In genomic region chr21:14382486-14382834, GRCh38 we compare ENCODE assay signal across 8 cellular contexts. TPM values are rescaled to one million over a fixed set of nuclear protein-coding genes. Genes with fewer than 3 reads are reported as not detected.
DNase-seq lines count a peak whose midpoint lies in the region; TF ChIP-seq lines count a peak whose summit lies in the region.

No MANE protein-coding gene starts in this region.

- H3K4me1 ChIP-seq in HUES6 (ENCODE audit: control insufficient read depth, insufficient read depth, low read length) (peaks cover 14% of the 10 kb centered on the region), hepatocyte (ENCODE audit: insufficient read depth) (peaks cover 14% of the 10 kb centered on the region), skeletal muscle tissue (ENCODE audit: control insufficient read depth in 3 of 3, insufficient read depth in 3 of 3, low read length in 3 of 3) (peaks cover 5 to 13% (median 12%) of the 10 kb centered on the region in 3 donors)

- H3K9ac ChIP-seq in HUES6 (ENCODE audit: low read length) (peak overlapping the region; percentile 85), skeletal muscle tissue (ENCODE audit: low read depth in 1 of 3, low read length in 3 of 3) (peak overlapping the region; percentile 80 to 90 (median 86))

- intact Hi-C loops in posterior vena cava (cut with DNase I) = no loop called here

- peak overlapping the region; percentile 100 for H3K4me3 Mint-ChIP-seq in activated T-cell treated with anti-CD3 and anti-CD28 coated beads, Interleukin-2, amount 50 U/mL, for 24 hours

- peak overlapping the region; percentile 86 for H3K4me2 ChIP-seq in hepatocyte

- H3K9me3 ChIP-seq in HUES6 (ENCODE audit: control insufficient read depth, insufficient read depth, low read depth, low read length) (no peaks in the 10 kb centered on the region), hepatocyte (ENCODE audit: low read depth) (no peaks in the 10 kb centered on the region), skeletal muscle tissue (ENCODE audit: control insufficient read depth in 3 of 3, low read length in 3 of 3) (no peaks in the 10 kb centered on the region)

- H3K27me3 ChIP-seq in HUES6 (ENCODE audit: control insufficient read depth, insufficient read depth, low read length) = no peaks in the 10 kb centered on the region
- no peaks in the 10 kb centered on the region for H3K27me3 ChIP-seq in hepatocyte
- H3K27me3 ChIP-seq in skeletal muscle tissue (ENCODE audit: control insufficient read depth in 3 of 3, insufficient read depth in 3 of 3, low read length in 3 of 3) = no peaks in the 10 kb centered on the region

- no peaks in the 10 kb centered on the region for H3K9me2 ChIP-seq in hepatocyte (replicated peaks; ENCODE audit: insufficient read depth)

- peaks cover 36% of the 10 kb centered on the region for H3K79me2 ChIP-seq in hepatocyte

- peaks cover 38% of the 10 kb centered on the region for H3K4me1 Mint-ChIP-seq in activated T-cell treated with anti-CD3 and anti-CD28 coated beads, Interleukin-2, amount 50 U/mL, for 24 hours (ENCODE audit: low read depth)

- peak overlapping the region; percentile 95 for H3K4me3 ChIP-seq in HUES6 (ENCODE audit: low read depth, low read length)
- H3K4me3 ChIP-seq in hepatocyte = peak overlapping the region; percentile 56
- H3K4me3 ChIP-seq in skeletal muscle tissue (ENCODE audit: low read length in 3 of 3) = peak overlapping the region; percentile 92 to 96 (median 93)

- 0% methylated on average over 9 of the region's 9 CpGs for WGBS in hepatocyte (ENCODE audit: low lambda C conversion rate, missing lambda C conversion rate)

- in situ Hi-C loops in GM13976 (cut with MboI; ENCODE audit: low sequenced_read_pairs, unreplicated experiment) = no loop called here

- DNase-seq in GM19238 (ENCODE audit: insufficient read length, low spot score) = peak; percentile 3
- DNase-seq in activated T-cell treated with anti-CD3 and anti-CD28 coated beads, Interleukin-2, amount 50 U/mL, for 24 hours = no peak
- DNase-seq in hepatocyte (ENCODE audit: low spot score) = peak; percentile 55
- DNase-seq in GOT3 (lab: John Stamatoyannopoulos, UW) = no peak
- DNase-seq in GM13976 (ENCODE audit: low spot score) = no peak
- DNase-seq in posterior vena cava (ENCODE audit: low spot score) = no peak

- H3K27me3 Mint-ChIP-seq in activated T-cell treated with anti-CD3 and anti-CD28 coated beads, Interleukin-2, amount 50 U/mL, for 24 hours = no peaks in the 10 kb centered on the region

- peaks cover 52% of the 10 kb centered on the region for H3K36me3 Mint-ChIP-seq in activated T-cell treated with anti-CD3 and anti-CD28 coated beads, Interleukin-2, amount 50 U/mL, for 24 hours (ENCODE audit: low read depth)

- H3K36me3 ChIP-seq in HUES6 (ENCODE audit: control insufficient read depth, insufficient read depth, low read length) = peaks cover 20% of the 10 kb centered on the region
- H3K36me3 ChIP-seq in hepatocyte (replicated peaks; ENCODE audit: insufficient read depth, low read depth) = no peaks in the 10 kb centered on the region
- peaks cover 5 to 8% (median 7%) of the 10 kb centered on the region in 3 donors for H3K36me3 ChIP-seq in skeletal muscle tissue (ENCODE audit: control insufficient read depth in 3 of 3, insufficient read depth in 3 of 3, low read length in 3 of 3)

- H3K9me3 Mint-ChIP-seq in activated T-cell treated with anti-CD3 and anti-CD28 coated beads, Interleukin-2, amount 50 U/mL, for 24 hours = no peaks in the 10 kb centered on the region

- H2AFZ ChIP-seq in hepatocyte = peak overlapping the region; percentile 53

- no peaks in the 10 kb centered on the region for H4K20me1 ChIP-seq in hepatocyte (ENCODE audit: insufficient read depth, poor library complexity, severe bottlenecking)

- TF ChIP-seq CTCF in hepatocyte (IDR thresholded peaks at IDR 0.05; ENCODE audit: poor library complexity) = no peak
- TF ChIP-seq CTCF in GM13976 (IDR thresholded peaks at IDR 0.05; ENCODE audit: borderline replicate concordance, control extremely low read depth, extremely low read depth, insufficient read depth, missing control alignments) = no peak

- H3K27ac ChIP-seq in HUES6 (ENCODE audit: low read depth, low read length) (no peak overlapping the region), hepatocyte (peak overlapping the region; percentile 70), skeletal muscle tissue (ENCODE audit: low read depth, low read length) (peak overlapping the region; percentile 80)

- H3K27ac Mint-ChIP-seq in activated T-cell treated with anti-CD3 and anti-CD28 coated beads, Interleukin-2, amount 50 U/mL, for 24 hours = peak overlapping the region; percentile 100

RNA-seq across cellular contexts. Expression of gene HSPA13, which starts 0.5 kb away (rescaled TPM):
- total RNA-seq in hepatocyte (54.4 and 55.5 TPM in 2 replicates), skeletal muscle tissue (26.6 TPM), posterior vena cava (10 to 100 TPM; 38.4 to 43.2 TPM)
- polyA plus RNA-seq in hepatocyte = 24.8 and 24.9 TPM in 2 replicates

Comparison
In these comparisons a context has a peak if more than half of its experiments do, and no peak if none do; other contexts are left out.
1. DNase-seq: peak in GM19238 (single experiment) and hepatocyte (single experiment); none in activated T-cell treated with anti-CD3 and anti-CD28 coated beads, Interleukin-2, amount 50 U/mL, for 24 hours (single experiment), GOT3 (single experiment), GM13976 (single experiment) and posterior vena cava (single experiment).
2. Peak in every context shown above with its lines, with median percentiles within 50 percentile points of each other: H3K4me3 ChIP-seq.